ENCODE assay signal across 15 cellular contexts in the genomic region with DNA sequence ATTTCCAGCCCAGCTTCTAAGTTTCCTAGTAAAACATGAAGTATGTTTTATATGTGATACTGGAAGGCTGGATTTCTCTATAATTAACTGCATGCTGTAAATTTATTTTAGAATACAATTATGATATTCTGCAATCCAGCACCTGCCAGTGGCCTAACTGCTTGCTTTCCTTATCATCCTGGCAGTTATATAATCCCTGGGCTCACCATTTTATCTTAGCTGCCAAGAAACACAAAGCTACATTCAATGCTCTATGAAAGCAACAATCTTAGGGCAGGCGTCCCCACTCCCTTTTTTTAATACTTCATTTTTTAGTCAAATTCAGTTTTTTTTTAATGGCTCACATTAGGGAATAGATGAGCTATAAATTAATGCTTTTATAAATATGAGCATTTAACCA. TPM values are rescaled to one million over a fixed set of nuclear protein-coding genes. Genes with fewer than 3 reads are reported as not detected.
DNase-seq lines count a peak whose midpoint lies in the region; ATAC-seq, FAIRE-seq and TF ChIP-seq lines count a peak whose summit lies in the region.
"Had no signal": no experiment of that assay in that cellular context is flagged by ENCODE, and none has a peak within 500 bp of the region (broad histone marks: within the 10 kb centered on the region; RNA-seq: fewer than 3 reads in every experiment).

No MANE protein-coding gene starts in this region.

- no peaks in the 10 kb centered on the region for H3K9me3 ChIP-seq in small intestine (ENCODE audit: control insufficient read depth, low read depth)
- H3K9me3 ChIP-seq: BLaER1 treated with 17β-estradiol and CSF1 and Interleukin-3, amounts not matched to agents 10 nM and 100 nM had no signal

- 23 to 49% (median 34%) methylated on average over 1 of the region's 1 CpG for WGBS in small intestine, 3 donors

- H3K4me1 ChIP-seq in small intestine (ENCODE audit: control insufficient read depth in 2 of 2, insufficient read depth in 1 of 2, low read depth in 1 of 2, low read length in 1 of 2): no peaks in the 10 kb centered on the region

- H3K27ac ChIP-seq in small intestine (ENCODE audit: low read depth in 1 of 2, low read length in 1 of 2): no peak overlapping the region
- H3K27ac ChIP-seq: BLaER1 treated with 17β-estradiol and CSF1 and Interleukin-3, amounts not matched to agents 10 nM and 100 nM; HL-60 had no signal

- ATAC-seq in left ventricle myocardium superior (peak; percentile 60), left cardiac atrium (no peak)
- ATAC-seq: CD8-positive, alpha-beta T cell; GM23338 had no signal

- intact Hi-C loops in left ventricle myocardium superior (cut with micrococcal nuclease): no loop called here
- intact Hi-C loops in left cardiac atrium (cut with DNase I): no loop called here

- no peaks in the 10 kb centered on the region for H3K27me3 ChIP-seq in small intestine (ENCODE audit: control insufficient read depth in 2 of 2, insufficient read depth in 2 of 2, low read length in 2 of 2)
- H3K27me3 ChIP-seq: BLaER1 treated with 17β-estradiol and CSF1 and Interleukin-3, amounts not matched to agents 10 nM and 100 nM had no signal

- no peak for FAIRE-seq in small intestine (lab: Jason Lieb, UNC)
- FAIRE-seq: H54 had no signal

- no peaks in the 10 kb centered on the region for H3K36me3 ChIP-seq in small intestine (ENCODE audit: control insufficient read depth in 2 of 2, insufficient read depth in 2 of 2, low read length in 2 of 2)

- H3K4me3 ChIP-seq in fibroblast of the aortic adventitia (ENCODE audit: low read depth, low read length) (no peak overlapping the region), small intestine (ENCODE audit: low read depth in 1 of 2, low read length in 2 of 2) (no peak overlapping the region)
- H3K4me3 ChIP-seq: BLaER1 treated with 17β-estradiol and CSF1 and Interleukin-3, amounts not matched to agents 10 nM and 100 nM; GM23338 had no signal

- TF ChIP-seq CTCF in fibroblast of the aortic adventitia (IDR thresholded peaks at IDR 0.05; ENCODE audit: insufficient read depth, low read length): no peak

- no peak for DNase-seq in left ventricle myocardium superior
- no peak for DNase-seq in left cardiac atrium
- peak; percentile 19 for DNase-seq in fibroblast of the aortic adventitia (ENCODE audit: low read depth)
- DNase-seq in small intestine: peak; percentile 5
- no peak for DNase-seq in DMS53 treated with DMSO at 0.1 percent for 48 hours (lab: John Stamatoyannopoulos, UW; ENCODE audit: unreplicated experiment)
- no peak for DNase-seq in NCI-H510A treated with DMSO at 0.1 percent for 48 hours (lab: John Stamatoyannopoulos, UW)
- DNase-seq: CD8-positive, alpha-beta T cell; DMS 273 treated with DMSO at 0.1 percent for 48 hours; DMS79; GF-D8; HCEC 1CT had no signal

RNA-seq across cellular contexts. Expression of gene UBXN4, which starts 38.4 kb away (rescaled TPM):
- total RNA-seq in left ventricle myocardium superior (56.1 TPM), left cardiac atrium (10 to 100 TPM; 56.6 to 75.8 TPM), fibroblast of the aortic adventitia (ENCODE audit: low replicate concordance) (55.1 and 81.8 TPM in 2 replicates)
- polyA plus RNA-seq in small intestine: 10 to 100 TPM; 40.0 to 55.0 (median 54.3) TPM

Comparison
In these comparisons a context has a peak if more than half of its experiments do, and no peak if none do; other contexts are left out.
1. DNase-seq: peak in fibroblast of the aortic adventitia (single experiment) and small intestine (single experiment); none in left ventricle myocardium superior (single experiment), left cardiac atrium (single experiment), DMS53 treated with DMSO at 0.1 percent for 48 hours (single experiment) and NCI-H510A treated with DMSO at 0.1 percent for 48 hours (single experiment).